ENCODE assay signal across 6 cellular contexts in genomic region chr12:57476993-57477709, GRCh38. TPM values are rescaled to one million over a fixed set of nuclear protein-coding genes. Genes with fewer than 3 reads are reported as not detected.
DNase-seq lines count a peak whose midpoint lies in the region; TF ChIP-seq lines count a peak whose summit lies in the region.

No MANE protein-coding gene starts in this region.

- intact Hi-C loops in dorsolateral prefrontal cortex (cut with DNase I), result no loop called here

- TF ChIP-seq EP300 in suprapubic skin (IDR thresholded peaks at IDR 0.05), result no peak

- 74% methylated on average over 15 of the region's 15 CpGs for WGBS in suprapubic skin

- no peak for TF ChIP-seq POLR2A in suprapubic skin (IDR thresholded peaks at IDR 0.05)

- peaks cover 0 to 51% (median 14%) of the 10 kb centered on the region in 45 donors for H3K27me3 ChIP-seq in dorsolateral prefrontal cortex
- H3K27me3 ChIP-seq in suprapubic skin, result peaks cover 35% of the 10 kb centered on the region

- DNase-seq in activated gamma-delta T cell treated with Interleukin-2 at 50 U/mL for 16 hours (peak; percentile 14), activated gamma-delta T cell (lab: John Stamatoyannopoulos, UW) (no peak), dorsolateral prefrontal cortex (no peak), suprapubic skin (ENCODE audit: low spot score in 2 of 2) (no peak), pons (ENCODE audit: low spot score) (no peak), GM20000 (ENCODE audit: low spot score) (no peak)

- H3K27ac ChIP-seq in dorsolateral prefrontal cortex (peak overlapping the region in 29 of 59 donors; percentile 4 to 79 (median 60)), suprapubic skin (no peak overlapping the region)

- H3K4me3 ChIP-seq in dorsolateral prefrontal cortex (peak overlapping the region in 37 of 59 donors; percentile 6 to 68 (median 55)), suprapubic skin (peak overlapping the region; percentile 51)

- TF ChIP-seq CTCF in dorsolateral prefrontal cortex (IDR thresholded peaks at IDR 0.05 in 54 of 56, conservative IDR thresholded peaks at IDR 0.05 in 2 of 56; ENCODE audit: low read depth in 1 of 56, partially characterized antibody in 56 of 56) (no peak), suprapubic skin (IDR thresholded peaks at IDR 0.05) (no peak), GM20000 (IDR thresholded peaks at IDR 0.05; ENCODE audit: extremely low read depth, missing control alignments) (no peak)

- H3K36me3 ChIP-seq in suprapubic skin, result no peaks in the 10 kb centered on the region

- peaks cover 17% of the 10 kb centered on the region for H3K4me1 ChIP-seq in suprapubic skin

- H3K9me3 ChIP-seq in suprapubic skin, result no peaks in the 10 kb centered on the region

RNA-seq across cellular contexts. Expression of gene ARHGAP9, which starts 2.5 kb away (rescaled TPM):
- total RNA-seq in dorsolateral prefrontal cortex (10 to 100 TPM in 108 of 120 experiments, 1 to 10 TPM in 12; 7.1 to 28.3 (median 14.6) TPM), suprapubic skin (1 to 10 TPM; 5.4 to 7.4 (median 5.9) TPM)

RNA-seq across cellular contexts. Expression of gene MARS1, which starts 10.7 kb away (rescaled TPM):
- total RNA-seq in dorsolateral prefrontal cortex (100 to 1,000 TPM; 134 to 299 (median 183) TPM), suprapubic skin (100 to 1,000 TPM in 1 of 4 donors, 10 to 100 TPM in 3; 55.7 to 203 (median 79.7) TPM)

RNA-seq across cellular contexts. Expression of gene GLI1, which starts 17.6 kb away (rescaled TPM):
- total RNA-seq in dorsolateral prefrontal cortex (10 to 100 TPM in 6 of 120 experiments, 1 to 10 TPM in 88, under 1 TPM in 25, not detected in 1; 0.15 to 12.1 (median 2.1) TPM), suprapubic skin (1 to 10 TPM in 2 of 4 donors, under 1 TPM in 1, not detected in 1; 0.51 to 2.9 (median 2.0) TPM)

RNA-seq across cellular contexts. Expression of gene INHBE, which starts 22.0 kb away (rescaled TPM):
- total RNA-seq in dorsolateral prefrontal cortex (1 to 10 TPM in 3 of 120 experiments, under 1 TPM in 26, not detected in 91; 0.17 to 2.6 (median 0.44) TPM), suprapubic skin (under 1 TPM in 1 of 4 donors, not detected in 3; 0.56 TPM)

RNA-seq across cellular contexts. Expression of gene INHBC, which starts 42.6 kb away (rescaled TPM):
- total RNA-seq in dorsolateral prefrontal cortex, result 1 to 10 TPM in 1 of 120 experiments, under 1 TPM in 16, not detected in 103; 0.17 to 1.1 (median 0.26) TPM
- not detected for total RNA-seq in suprapubic skin
